Comparison of ENCODE assay signal across 2 cellular contexts in genomic region chr11:65976216-65977176, GRCh38.
TF ChIP-seq lines count a peak whose summit lies in the region.

No MANE protein-coding gene starts in this region.

TF ChIP-seq in HepG2, 621 proteins besides CTCF, POLR2A, EP300 and RAD21:
- no peak for TF ChIP-seq ZBTB37 (CRISPR knock-in tag; IDR thresholded peaks at IDR 0.05)
- peak; percentile 57 for TF ChIP-seq AGO2 (optimal IDR thresholded peaks at IDR 0.05; ENCODE audit: low read depth, low read length)
- TF ChIP-seq RBFOX2 (IDR thresholded peaks at IDR 0.05; ENCODE audit: low read depth, low read length): peak; percentile 42; the same call in 1 of the 2 replicates

TF ChIP-seq in IMR-90, 13 proteins besides CTCF, POLR2A, EP300 and RAD21:
- TF ChIP-seq MAZ (IDR thresholded peaks at IDR 0.05; ENCODE audit: borderline replicate concordance, low read depth, low read length): no peak
- no peak for TF ChIP-seq SMC3 (IDR thresholded peaks at IDR 0.05; ENCODE audit: low read depth, low read length)
- TF ChIP-seq NFE2L2 (IDR thresholded peaks at IDR 0.05; ENCODE audit: low read depth, low read length): no peak
- no peak for TF ChIP-seq FOS (IDR thresholded peaks at IDR 0.05; ENCODE audit: low read depth, low read length)
- no peak for TF ChIP-seq RFX5 (IDR thresholded peaks at IDR 0.05; ENCODE audit: low read depth, low read length)
- no peak for TF ChIP-seq RCOR1 (IDR thresholded peaks at IDR 0.05; ENCODE audit: insufficient replicate concordance, low read length)
- TF ChIP-seq, protein P1, sequence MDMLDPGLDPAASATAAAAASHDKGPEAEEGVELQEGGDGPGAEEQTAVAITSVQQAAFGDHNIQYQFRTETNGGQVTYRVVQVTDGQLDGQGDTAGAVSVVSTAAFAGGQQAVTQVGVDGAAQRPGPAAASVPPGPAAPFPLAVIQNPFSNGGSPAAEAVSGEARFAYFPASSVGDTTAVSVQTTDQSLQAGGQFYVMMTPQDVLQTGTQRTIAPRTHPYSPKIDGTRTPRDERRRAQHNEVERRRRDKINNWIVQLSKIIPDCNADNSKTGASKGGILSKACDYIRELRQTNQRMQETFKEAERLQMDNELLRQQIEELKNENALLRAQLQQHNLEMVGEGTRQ (IDR thresholded peaks at IDR 0.05; ENCODE audit: low read depth, low read length): no peak
- TF ChIP-seq BHLHE40 (IDR thresholded peaks at IDR 0.05; ENCODE audit: low read depth, low read length): no peak
- no peak for TF ChIP-seq CEBPB (IDR thresholded peaks at IDR 0.05; ENCODE audit: low read depth, low read length)
- no peak for TF ChIP-seq MAFK (IDR thresholded peaks at IDR 0.05; ENCODE audit: low read depth, low read length)
- TF ChIP-seq MXI1 (IDR thresholded peaks at IDR 0.05; ENCODE audit: borderline replicate concordance, low read depth, low read length): no peak
